Comparison of ENCODE assay signal across 1 cellular context in the genomic region with DNA sequence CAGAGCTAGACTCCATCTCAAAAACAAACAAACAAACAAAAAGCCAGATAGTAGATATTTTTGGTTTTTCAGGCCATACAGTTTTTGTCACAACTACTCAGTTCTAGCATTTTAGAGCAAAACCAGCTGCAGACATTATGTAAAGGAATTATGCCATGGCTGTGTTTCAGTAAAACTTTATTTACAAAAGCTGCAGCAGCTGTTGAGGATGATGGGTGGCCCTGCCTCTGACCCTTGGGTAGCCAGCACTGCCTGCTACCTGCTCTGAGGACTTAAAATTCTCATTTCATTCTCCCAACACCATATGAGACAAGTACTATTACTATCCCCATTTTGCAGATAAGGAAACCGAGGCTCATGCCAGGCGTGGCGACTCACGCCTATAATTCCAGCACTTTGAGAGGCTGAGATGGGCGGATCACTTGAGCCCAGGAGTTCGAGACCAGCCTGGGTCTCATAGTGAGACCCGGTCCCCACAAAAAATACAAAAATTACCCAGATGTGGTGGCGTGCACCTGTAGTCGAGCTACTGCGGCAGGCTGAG.
TF ChIP-seq lines count a peak whose summit lies in the region.

No MANE protein-coding gene starts in this region.

TF ChIP-seq in HepG2, 621 proteins besides CTCF, POLR2A, EP300 and RAD21 (continued from another document):
- TF ChIP-seq, protein P1, sequence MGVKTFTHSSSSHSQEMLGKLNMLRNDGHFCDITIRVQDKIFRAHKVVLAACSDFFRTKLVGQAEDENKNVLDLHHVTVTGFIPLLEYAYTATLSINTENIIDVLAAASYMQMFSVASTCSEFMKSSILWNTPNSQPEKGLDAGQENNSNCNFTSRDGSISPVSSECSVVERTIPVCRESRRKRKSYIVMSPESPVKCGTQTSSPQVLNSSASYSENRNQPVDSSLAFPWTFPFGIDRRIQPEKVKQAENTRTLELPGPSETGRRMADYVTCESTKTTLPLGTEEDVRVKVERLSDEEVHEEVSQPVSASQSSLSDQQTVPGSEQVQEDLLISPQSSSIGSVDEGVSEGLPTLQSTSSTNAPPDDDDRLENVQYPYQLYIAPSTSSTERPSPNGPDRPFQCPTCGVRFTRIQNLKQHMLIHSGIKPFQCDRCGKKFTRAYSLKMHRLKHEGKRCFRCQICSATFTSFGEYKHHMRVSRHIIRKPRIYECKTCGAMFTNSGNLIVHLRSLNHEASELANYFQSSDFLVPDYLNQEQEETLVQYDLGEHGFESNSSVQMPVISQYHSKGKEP (CRISPR knock-in tag; IDR thresholded peaks at IDR 0.05), result 0 out of 2 replicates have a peak, but pooled peaks have one; percentile 46
- TF ChIP-seq PAX8 (CRISPR knock-in tag; IDR thresholded peaks at IDR 0.05; ENCODE audit: borderline replicate concordance), result 0 out of 2 replicates have a peak, but pooled peaks have one; percentile 7
- TF ChIP-seq ZNF543 (CRISPR knock-in tag; IDR thresholded peaks at IDR 0.05), result peak; percentile 24; the same call in 1 of the 2 replicates
- 0 out of 2 replicates have a peak, but pooled peaks have one; percentile 13 for TF ChIP-seq TAF1 (CRISPR knock-in tag; IDR thresholded peaks at IDR 0.05)
- peak; percentile 47; the same call in 1 of the 2 replicates for TF ChIP-seq CHD4 (IDR thresholded peaks at IDR 0.05; ENCODE audit: borderline replicate concordance, low read length)
- TF ChIP-seq, protein P2, sequence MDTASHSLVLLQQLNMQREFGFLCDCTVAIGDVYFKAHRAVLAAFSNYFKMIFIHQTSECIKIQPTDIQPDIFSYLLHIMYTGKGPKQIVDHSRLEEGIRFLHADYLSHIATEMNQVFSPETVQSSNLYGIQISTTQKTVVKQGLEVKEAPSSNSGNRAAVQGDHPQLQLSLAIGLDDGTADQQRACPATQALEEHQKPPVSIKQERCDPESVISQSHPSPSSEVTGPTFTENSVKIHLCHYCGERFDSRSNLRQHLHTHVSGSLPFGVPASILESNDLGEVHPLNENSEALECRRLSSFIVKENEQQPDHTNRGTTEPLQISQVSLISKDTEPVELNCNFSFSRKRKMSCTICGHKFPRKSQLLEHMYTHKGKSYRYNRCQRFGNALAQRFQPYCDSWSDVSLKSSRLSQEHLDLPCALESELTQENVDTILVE (CRISPR knock-in tag; IDR thresholded peaks at IDR 0.05), result no peak
- peak; percentile 47 for TF ChIP-seq JARID2 (CRISPR knock-in tag; IDR thresholded peaks at IDR 0.05; ENCODE audit: insufficient replicate concordance)
- TF ChIP-seq, protein P3, sequence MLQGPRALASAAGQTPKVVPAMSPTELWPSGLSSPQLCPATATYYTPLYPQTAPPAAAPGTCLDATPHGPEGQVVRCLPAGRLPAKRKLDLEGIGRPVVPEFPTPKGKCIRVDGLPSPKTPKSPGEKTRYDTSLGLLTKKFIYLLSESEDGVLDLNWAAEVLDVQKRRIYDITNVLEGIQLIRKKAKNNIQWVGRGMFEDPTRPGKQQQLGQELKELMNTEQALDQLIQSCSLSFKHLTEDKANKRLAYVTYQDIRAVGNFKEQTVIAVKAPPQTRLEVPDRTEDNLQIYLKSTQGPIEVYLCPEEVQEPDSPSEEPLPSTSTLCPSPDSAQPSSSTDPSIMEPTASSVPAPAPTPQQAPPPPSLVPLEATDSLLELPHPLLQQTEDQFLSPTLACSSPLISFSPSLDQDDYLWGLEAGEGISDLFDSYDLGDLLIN (CRISPR knock-in tag; IDR thresholded peaks at IDR 0.05; ENCODE audit: borderline replicate concordance), result 0 out of 2 replicates have a peak, but pooled peaks have one; percentile 5
